In genomic region chrX:49310371-49310770, GRCh38 we compare ENCODE assay signal across 15 cellular contexts. TPM values are rescaled to one million over a fixed set of nuclear protein-coding genes. Genes with fewer than 3 reads are reported as not detected.
DNase-seq lines count a peak whose midpoint lies in the region; FAIRE-seq and TF ChIP-seq lines count a peak whose summit lies in the region.
"Had no signal": no experiment of that assay in that cellular context is flagged by ENCODE, and none has a peak within 500 bp of the region (broad histone marks: within the 10 kb centered on the region; RNA-seq: fewer than 3 reads in every experiment).

No MANE protein-coding gene starts in this region.

- FAIRE-seq in keratinocyte (lab: Jason Lieb, UNC): peak; percentile 74
- FAIRE-seq: GM12892 had no signal

- TF ChIP-seq CTCF in keratinocyte (optimal IDR thresholded peaks at IDR 0.05 in 1 of 3, IDR thresholded peaks at IDR 0.05 in 1 of 3, conservative IDR thresholded peaks at IDR 0.05 in 1 of 3; ENCODE audit: extremely low read depth in 1 of 3, insufficient read depth in 2 of 3, low read length in 3 of 3): no peak

- H3K4me1 Mint-ChIP-seq in CD8-positive, alpha-beta memory T cell: peaks cover 21 to 23% (median 22%) of the 10 kb centered on the region in 3 donors

- POLR2A ChIA-PET in CD8-positive, alpha-beta memory T cell (lab: Charles Lee): interaction anchor here (0.6 to 1.7 kb wide), 4 partner anchors 10 to 308 kb away, joined by 3 to 6 read pairs (median 4); partner anchors contain the start of gene GRIPAP1

- dilution Hi-C loops in keratinocyte (cut with MboI; ENCODE audit: extremely low pct_ligation_motif_present, low sequenced_read_pairs): no loop called here

- DNase-seq in CD8-positive, alpha-beta memory T cell: no peak
- DNase-seq in NT2/D1 (ENCODE audit: low read depth, low spot score): no peak
- DNase-seq in keratinocyte (ENCODE audit: low read depth, low spot score): no peak
- no peak for DNase-seq in posterior cingulate gyrus
- no peak for DNase-seq in T1000 (lab: John Stamatoyannopoulos, UW)
- DNase-seq in activated CD8-positive, alpha-beta memory T cell treated with anti-CD3 and anti-CD28 coated beads, Interleukin-2, amount 50 U/mL, for 4 hours: no peak
- DNase-seq: activated CD8-positive, alpha-beta memory T cell treated with anti-CD3 and anti-CD28 coated beads, Interleukin-2, amount 10 ng/mL, durations not matched to agents 7 days and 5 days; NCI-H187; NCI-H526 had no signal

- peak overlapping the region; percentile 56 for H3K9ac ChIP-seq in NT2/D1 (ENCODE audit: insufficient read length, low read depth)
- no peak overlapping the region for H3K9ac ChIP-seq in keratinocyte (ENCODE audit: control insufficient read depth, extremely low read depth, insufficient read depth, low read length)
- no peak overlapping the region for H3K9ac ChIP-seq in skeletal muscle satellite cell (ENCODE audit: low read depth, low read length)

- H3K4me1 ChIP-seq in CD8-positive, alpha-beta memory T cell (ENCODE audit: insufficient read depth, low read length): peaks cover 16% of the 10 kb centered on the region
- H3K4me1 ChIP-seq in NT2/D1 (ENCODE audit: insufficient read depth, insufficient read length) (peaks cover 5% of the 10 kb centered on the region), keratinocyte (ENCODE audit: control insufficient read depth, extremely low read depth, insufficient read depth, low read length) (peaks cover 11% of the 10 kb centered on the region), skeletal muscle satellite cell (ENCODE audit: control insufficient read depth, insufficient read depth, low read length) (peaks cover 8% of the 10 kb centered on the region)

- no peaks in the 10 kb centered on the region for H3K36me3 ChIP-seq in CD8-positive, alpha-beta memory T cell (ENCODE audit: insufficient read depth, low read length)
- H3K36me3 ChIP-seq in NT2/D1 (ENCODE audit: insufficient read depth, insufficient read length, low read length) (no peaks in the 10 kb centered on the region), keratinocyte (ENCODE audit: control insufficient read depth in 2 of 2, extremely low read depth in 1 of 2, insufficient read depth in 2 of 2, low read length in 2 of 2) (no peaks in the 10 kb centered on the region), skeletal muscle satellite cell (ENCODE audit: insufficient read depth, low read length) (no peaks in the 10 kb centered on the region)
- H3K36me3 ChIP-seq: neutrophil had no signal

- no peaks in the 10 kb centered on the region for H4K20me1 ChIP-seq in keratinocyte (ENCODE audit: control insufficient read depth, extremely low read depth, insufficient read depth, low read length)

- H3K9me3 ChIP-seq in CD8-positive, alpha-beta memory T cell (ENCODE audit: low read length): no peaks in the 10 kb centered on the region
- H3K9me3 ChIP-seq in NT2/D1 (ENCODE audit: insufficient read depth, low read length): no peaks in the 10 kb centered on the region
- H3K9me3 ChIP-seq in keratinocyte (ENCODE audit: control insufficient read depth, low read depth, low read length): no peaks in the 10 kb centered on the region
- H3K9me3 ChIP-seq in skeletal muscle satellite cell (replicated peaks; ENCODE audit: low read length): no peaks in the 10 kb centered on the region
- H3K9me3 ChIP-seq: neutrophil had no signal

- no peaks in the 10 kb centered on the region for H3K9me3 Mint-ChIP-seq in CD8-positive, alpha-beta memory T cell

- no peaks in the 10 kb centered on the region for H3K27me3 ChIP-seq in CD8-positive, alpha-beta memory T cell (ENCODE audit: insufficient read depth, low read length, poor library complexity, severe bottlenecking)
- no peaks in the 10 kb centered on the region for H3K27me3 ChIP-seq in NT2/D1 (ENCODE audit: insufficient read depth, insufficient read length)
- no peaks in the 10 kb centered on the region for H3K27me3 ChIP-seq in keratinocyte (ENCODE audit: control insufficient read depth, extremely low read depth, insufficient read depth, low read length)
- peaks cover 6% of the 10 kb centered on the region for H3K27me3 ChIP-seq in skeletal muscle satellite cell (ENCODE audit: control insufficient read depth, insufficient read depth, low read length)
- H3K27me3 ChIP-seq: neutrophil had no signal

- peaks cover 0 to 6% (median 0%) of the 10 kb centered on the region in 3 donors for H3K36me3 Mint-ChIP-seq in CD8-positive, alpha-beta memory T cell
- H3K36me3 Mint-ChIP-seq: activated CD8-positive, alpha-beta memory T cell treated with anti-CD3 and anti-CD28 coated beads, Interleukin-2, amount 10 ng/mL, durations not matched to agents 7 days and 5 days had no signal

- peak overlapping the region; percentile 79 for H3K4me2 ChIP-seq in keratinocyte (ENCODE audit: control insufficient read depth, extremely low read depth, insufficient read depth, low read depth, low read length)
- H3K4me2 ChIP-seq in skeletal muscle satellite cell (ENCODE audit: low read length): peak overlapping the region; percentile 84

- H3K9me1 ChIP-seq in keratinocyte (ENCODE audit: control insufficient read depth, extremely low read depth, insufficient read depth, low read length): no peaks in the 10 kb centered on the region

- peak overlapping the region; percentile 83 for H2AFZ ChIP-seq in keratinocyte (ENCODE audit: control insufficient read depth, low read length)

- no peak overlapping the region for H3K4me3 ChIP-seq in CD8-positive, alpha-beta memory T cell (ENCODE audit: low read length)
- H3K4me3 ChIP-seq in NT2/D1 (ENCODE audit: insufficient read length, low read depth) (peak overlapping the region; percentile 5), keratinocyte (ENCODE audit: control insufficient read depth in 2 of 3, extremely low read depth in 1 of 3, insufficient read depth in 2 of 3, low read depth in 1 of 3, low read length in 3 of 3) (no peak overlapping the region), skeletal muscle satellite cell (ENCODE audit: low read length) (peak overlapping the region; percentile 62)

- CTCF ChIA-PET in CD8-positive, alpha-beta memory T cell (lab: Charles Lee): no interaction called here

- intact Hi-C loops in posterior cingulate gyrus (cut with DNase I): no loop called here

- H3K79me2 ChIP-seq in keratinocyte (ENCODE audit: control insufficient read depth, insufficient read depth, low read length): no peaks in the 10 kb centered on the region

- H3K27ac ChIP-seq in CD8-positive, alpha-beta memory T cell (ENCODE audit: low read depth, low read length): no peak overlapping the region
- H3K27ac ChIP-seq in keratinocyte (ENCODE audit: control insufficient read depth, insufficient read depth, low read length): no peak overlapping the region

- H3K27me3 Mint-ChIP-seq in CD8-positive, alpha-beta memory T cell: peaks cover 0 to 6% of the 10 kb centered on the region in 2 donors

- peak overlapping the region in 3 of 8 donors; percentile 84 to 97 (median 86) for H3K27ac Mint-ChIP-seq in CD8-positive, alpha-beta memory T cell
- H3K27ac Mint-ChIP-seq: activated CD8-positive, alpha-beta memory T cell treated with anti-CD3 and anti-CD28 coated beads, Interleukin-2, amount 10 ng/mL, durations not matched to agents 7 days and 5 days had no signal

- peak overlapping the region in 4 of 7 donors; percentile 23 to 88 (median 63) for H3K4me3 Mint-ChIP-seq in CD8-positive, alpha-beta memory T cell

RNA-seq across cellular contexts. Expression of gene GAGE10, which starts 6.9 kb away (rescaled TPM):
- not detected for total RNA-seq in CD8-positive, alpha-beta memory T cell
- polyA plus RNA-seq in CD8-positive, alpha-beta memory T cell: not detected
- polyA plus RNA-seq in keratinocyte: not detected in 3 replicates
- not detected for polyA plus RNA-seq in keratinocyte (2011; ENCODE audit: low read depth)
- polyA plus RNA-seq in keratinocyte (2011; cell fraction: cytosol; rRNA removed): not detected in 2 replicates
- polyA plus RNA-seq in keratinocyte (2011; cell fraction: nucleus; rRNA removed): not detected in 2 replicates
- not detected in 2 replicates for polyA plus RNA-seq in keratinocyte (2012; ENCODE audit: low replicate concordance)
- polyA minus RNA-seq in keratinocyte: not detected in 3 replicates
- not detected for polyA minus RNA-seq in keratinocyte (2011; cell fraction: cytosol; rRNA and poly(A)+ RNA removed)
- not detected in 2 replicates for polyA minus RNA-seq in keratinocyte (2011; cell fraction: nucleus; rRNA and poly(A)+ RNA removed)
- not detected in 2 replicates for total RNA-seq in skeletal muscle satellite cell (2012; rRNA removed)
- total RNA-seq: activated CD8-positive, alpha-beta memory T cell treated with anti-CD3 and anti-CD28 coated beads, Interleukin-2, amount 10 ng/mL, durations not matched to agents 7 days and 5 days; G401; liver had no signal
- polyA plus RNA-seq: esophagus, liver had no signal

RNA-seq across cellular contexts. Expression of gene GAGE12J, which starts 11.5 kb away (rescaled TPM):
- total RNA-seq in CD8-positive, alpha-beta memory T cell: not detected
- not detected for polyA plus RNA-seq in CD8-positive, alpha-beta memory T cell
- not detected in 3 replicates for polyA plus RNA-seq in keratinocyte
- not detected for polyA plus RNA-seq in keratinocyte (2011; ENCODE audit: low read depth)
- polyA plus RNA-seq in keratinocyte (2011; cell fraction: cytosol; rRNA removed): not detected in 2 replicates
- not detected in 2 replicates for polyA plus RNA-seq in keratinocyte (2011; cell fraction: nucleus; rRNA removed)
- not detected in 2 replicates for polyA plus RNA-seq in keratinocyte (2012; ENCODE audit: low replicate concordance)
- not detected in 3 replicates for polyA minus RNA-seq in keratinocyte
- not detected for polyA minus RNA-seq in keratinocyte (2011; cell fraction: cytosol; rRNA and poly(A)+ RNA removed)
- not detected in 2 replicates for polyA minus RNA-seq in keratinocyte (2011; cell fraction: nucleus; rRNA and poly(A)+ RNA removed)
- total RNA-seq in skeletal muscle satellite cell (2012; rRNA removed): not detected in 2 replicates
- total RNA-seq: activated CD8-positive, alpha-beta memory T cell treated with anti-CD3 and anti-CD28 coated beads, Interleukin-2, amount 10 ng/mL, durations not matched to agents 7 days and 5 days; G401; liver had no signal
- polyA plus RNA-seq: esophagus, liver had no signal

RNA-seq across cellular contexts. Expression of gene GAGE13, which starts 21.0 kb away (rescaled TPM):
- total RNA-seq in CD8-positive, alpha-beta memory T cell: not detected
- not detected for polyA plus RNA-seq in CD8-positive, alpha-beta memory T cell
- not detected in 3 replicates for polyA plus RNA-seq in keratinocyte
- not detected for polyA plus RNA-seq in keratinocyte (2011; ENCODE audit: low read depth)
- not detected in 2 replicates for polyA plus RNA-seq in keratinocyte (2011; cell fraction: cytosol; rRNA removed)
- polyA plus RNA-seq in keratinocyte (2011; cell fraction: nucleus; rRNA removed): not detected in 2 replicates
- polyA plus RNA-seq in keratinocyte (2012; ENCODE audit: low replicate concordance): not detected in 2 replicates
- polyA minus RNA-seq in keratinocyte: not detected in 3 replicates
- not detected for polyA minus RNA-seq in keratinocyte (2011; cell fraction: cytosol; rRNA and poly(A)+ RNA removed)
- not detected in 2 replicates for polyA minus RNA-seq in keratinocyte (2011; cell fraction: nucleus; rRNA and poly(A)+ RNA removed)
- not detected in 2 replicates for total RNA-seq in skeletal muscle satellite cell (2012; rRNA removed)
- total RNA-seq: activated CD8-positive, alpha-beta memory T cell treated with anti-CD3 and anti-CD28 coated beads, Interleukin-2, amount 10 ng/mL, durations not matched to agents 7 days and 5 days; G401; liver had no signal
- polyA plus RNA-seq: esophagus, liver had no signal

RNA-seq across cellular contexts. Expression of gene PPP1R3F, which starts 40.8 kb away (rescaled TPM):
- 1 to 10 TPM; 4.5 to 6.0 TPM for total RNA-seq in CD8-positive, alpha-beta memory T cell
- 8.1 TPM for polyA plus RNA-seq in CD8-positive, alpha-beta memory T cell
- 0.29 to 1.4 TPM (median 0.62 TPM) in 3 replicates for polyA plus RNA-seq in keratinocyte
- polyA plus RNA-seq in keratinocyte (2011; ENCODE audit: low read depth): 3.7 TPM
- 0.55 and 0.64 TPM in 2 replicates for polyA plus RNA-seq in keratinocyte (2011; cell fraction: cytosol; rRNA removed)
- 0.47 and 1.1 TPM in 2 replicates for polyA plus RNA-seq in keratinocyte (2011; cell fraction: nucleus; rRNA removed)
- polyA plus RNA-seq in keratinocyte (2012; ENCODE audit: low replicate concordance): 0.49 and 1.4 TPM in 2 replicates
- 0.10 to 1.1 TPM (median 0.26 TPM) in 3 replicates for polyA minus RNA-seq in keratinocyte
- polyA minus RNA-seq in keratinocyte (2011; cell fraction: cytosol; rRNA and poly(A)+ RNA removed): not detected
- polyA minus RNA-seq in keratinocyte (2011; cell fraction: nucleus; rRNA and poly(A)+ RNA removed): 0.47 and 1.3 TPM in 2 replicates
- 1.3 and 1.7 TPM in 2 replicates for total RNA-seq in skeletal muscle satellite cell (2012; rRNA removed)

RNA-seq across cellular contexts. Expression of gene FOXP3, which starts 45.9 kb away (rescaled TPM):
- 10 to 100 TPM; 10.5 to 11.2 TPM for total RNA-seq in CD8-positive, alpha-beta memory T cell
- 1.6 TPM for polyA plus RNA-seq in CD8-positive, alpha-beta memory T cell
- 0.05 to 0.12 TPM (median 0.06 TPM) in 3 replicates for polyA plus RNA-seq in keratinocyte
- polyA plus RNA-seq in keratinocyte (2011; ENCODE audit: low read depth): not detected
- polyA plus RNA-seq in keratinocyte (2011; cell fraction: cytosol; rRNA removed): 0.02 and 0.09 TPM in 2 replicates
- polyA plus RNA-seq in keratinocyte (2011; cell fraction: nucleus; rRNA removed): 0.15 and 0.31 TPM in 2 replicates
- 0.18 and 0.31 TPM in 2 replicates for polyA plus RNA-seq in keratinocyte (2012; ENCODE audit: low replicate concordance)
- polyA minus RNA-seq in keratinocyte: 0.10 to 0.46 TPM in 2 of 3 replicates, not detected in the other
- polyA minus RNA-seq in keratinocyte (2011; cell fraction: cytosol; rRNA and poly(A)+ RNA removed): not detected
- polyA minus RNA-seq in keratinocyte (2011; cell fraction: nucleus; rRNA and poly(A)+ RNA removed): 0.21 TPM in 1 of 2 replicates, not detected in the other
- total RNA-seq in skeletal muscle satellite cell (2012; rRNA removed): under 0.01 TPM in 1 of 2 replicates, not detected in the other
- total RNA-seq: G401 had no signal

Comparison
In these comparisons a context has a peak if more than half of its experiments do, and no peak if none do; other contexts are left out.
1. H3K4me3 ChIP-seq: peak in NT2/D1 (single experiment) and skeletal muscle satellite cell (single experiment); none in CD8-positive, alpha-beta memory T cell (single experiment) and keratinocyte (0 of 3).